ENCODE assay signal across 8 cellular contexts in genomic region chr5:109409844-109410388, GRCh38. TPM values are rescaled to one million over a fixed set of nuclear protein-coding genes. Genes with fewer than 3 reads are reported as not detected.
A peak's percentile ranks its signal among the peaks of the same experiment; 100 is the strongest.
DNase-seq lines count a peak whose midpoint lies in the region; ATAC-seq and TF ChIP-seq lines count a peak whose summit lies in the region.

A gene with protein sequence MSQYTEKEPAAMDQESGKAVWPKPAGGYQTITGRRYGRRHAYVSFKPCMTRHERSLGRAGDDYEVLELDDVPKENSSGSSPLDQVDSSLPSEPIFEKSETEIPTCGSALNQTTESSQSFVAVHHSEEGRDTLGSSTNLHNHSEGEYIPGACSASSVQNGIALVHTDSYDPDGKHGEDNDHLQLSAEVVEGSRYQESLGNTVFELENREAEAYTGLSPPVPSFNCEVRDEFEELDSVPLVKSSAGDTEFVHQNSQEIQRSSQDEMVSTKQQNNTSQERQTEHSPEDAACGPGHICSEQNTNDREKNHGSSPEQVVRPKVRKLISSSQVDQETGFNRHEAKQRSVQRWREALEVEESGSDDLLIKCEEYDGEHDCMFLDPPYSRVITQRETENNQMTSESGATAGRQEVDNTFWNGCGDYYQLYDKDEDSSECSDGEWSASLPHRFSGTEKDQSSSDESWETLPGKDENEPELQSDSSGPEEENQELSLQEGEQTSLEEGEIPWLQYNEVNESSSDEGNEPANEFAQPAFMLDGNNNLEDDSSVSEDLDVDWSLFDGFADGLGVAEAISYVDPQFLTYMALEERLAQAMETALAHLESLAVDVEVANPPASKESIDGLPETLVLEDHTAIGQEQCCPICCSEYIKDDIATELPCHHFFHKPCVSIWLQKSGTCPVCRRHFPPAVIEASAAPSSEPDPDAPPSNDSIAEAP (minus strand): TSS chr5:109409974. CDS start chr5:109383433, 26,541 bp downstream.

- H3K27ac Mint-ChIP-seq in H9, result peak within 1 kb of the TSS; percentile 98 to 100 (median 99)
- peak within 1 kb of the TSS; percentile 97 to 98 for H3K27ac Mint-ChIP-seq in natural killer cell treated with Interleukin-12 subunit alpha and Interleukin-12 subunit beta and Interleukin-15 and Interleukin-18, amount 100 ng/mL, for 72 hours

- H2AK5ac ChIP-seq in H9 (ENCODE audit: insufficient read length, low read length), result no peak within 1 kb of the TSS

- no peak within 1 kb of the TSS for H2BK5ac ChIP-seq in H9 (ENCODE audit: insufficient read length, low read length)

- no peak within 1 kb of the TSS for H2AFZ ChIP-seq in H9 (ENCODE audit: low read length)

- no CpG with 5 or more reads among the region's 44 CpGs for WGBS in H9 (ENCODE audit: extremely low coverage, insufficient read length, low lambda C conversion rate)

- H3K79me1 ChIP-seq in H9 (ENCODE audit: insufficient read depth, low read depth, low read length, poor library complexity, severe bottlenecking), result no peaks in the 10 kb centered on the region

- H3K9me3 Mint-ChIP-seq in H9, result peaks cover 2 to 12% of the 10 kb centered on the region in 2 experiments; a peak in 4 of 5 replicates
- peaks cover 8% of the 10 kb centered on the region for H3K9me3 Mint-ChIP-seq in natural killer cell treated with Interleukin-12 subunit alpha and Interleukin-12 subunit beta and Interleukin-15 and Interleukin-18, amount 100 ng/mL, for 72 hours

- H2BK15ac ChIP-seq in H9 (ENCODE audit: low read depth, low read length), result no peak within 1 kb of the TSS

- H3K23ac ChIP-seq in H9 (ENCODE audit: insufficient read length, low read depth, low read length), result no peak within 1 kb of the TSS

- no peak within 1 kb of the TSS for H4K91ac ChIP-seq in H9 (ENCODE audit: insufficient read length, low read depth, low read length)

- peak within 1 kb of the TSS; percentile 89 to 98 for H3K4me3 Mint-ChIP-seq in H9
- H3K4me3 Mint-ChIP-seq in natural killer cell treated with Interleukin-12 subunit alpha and Interleukin-12 subunit beta and Interleukin-15 and Interleukin-18, amount 100 ng/mL, for 72 hours, result peak within 1 kb of the TSS; percentile 99

- H3K4me2 ChIP-seq in H9 (ENCODE audit: insufficient read depth, insufficient read length, low read length), result peak within 1 kb of the TSS; percentile 93

- peaks cover 46 to 50% of the 10 kb centered on the region in 2 experiments for H3K4me1 Mint-ChIP-seq in H9
- H3K4me1 Mint-ChIP-seq in natural killer cell treated with Interleukin-12 subunit alpha and Interleukin-12 subunit beta and Interleukin-15 and Interleukin-18, amount 100 ng/mL, for 72 hours (ENCODE audit: low read depth in 2 of 2), result peaks cover 41 to 42% of the 10 kb centered on the region in 2 donors

- DNase-seq in ELF-1 (ENCODE audit: low read depth, low spot score) (peak; percentile 100), H9 (peak; percentile 99), MG63 (peak; percentile 100), SHP77 treated with DMSO at 0.1 percent for 48 hours (lab: John Stamatoyannopoulos, UW) (peak; percentile 100), fibroblast of pulmonary artery (ENCODE audit: low read depth) (peak; percentile 100)
- peak; percentile 98 for DNase-seq in activated effector memory CD4-positive, alpha-beta T cell treated with anti-CD3 and anti-CD28 coated beads, Interleukin-2, amount 50 U/mL, for 16 hours
- DNase-seq in natural killer cell treated with Interleukin-12 subunit alpha and Interleukin-12 subunit beta and Interleukin-15 and Interleukin-18, amount 100 ng/mL, for 72 hours (ENCODE audit: low spot score), result peak; percentile 98
- peak; percentile 97 for DNase-seq in stimulated activated naive CD8-positive, alpha-beta T cell treated with anti-CD3 and anti-CD28 coated beads, Interleukin-15, Interleukin-2, amounts not matched to agents 100 U/mL and 50 U/mL, for 24 hours

- H3K9ac ChIP-seq in H9 (ENCODE audit: extremely low read depth, insufficient read length, low read length), result peak within 1 kb of the TSS; percentile 88

- peaks cover 0 to 11% (median 1%) of the 10 kb centered on the region in 3 experiments; a peak in 3 of 7 replicates for H3K36me3 Mint-ChIP-seq in H9 (ENCODE audit: insufficient read depth in 1 of 3, low read depth in 3 of 3)
- H3K36me3 Mint-ChIP-seq in natural killer cell treated with Interleukin-12 subunit alpha and Interleukin-12 subunit beta and Interleukin-15 and Interleukin-18, amount 100 ng/mL, for 72 hours, result peaks cover 8% of the 10 kb centered on the region

- no peaks in the 10 kb centered on the region for H3K27me3 ChIP-seq in H9 (ENCODE audit: insufficient read depth, low read length)
- no peaks in the 10 kb centered on the region for H3K27me3 ChIP-seq in MG63

- no peak within 1 kb of the TSS for H2BK12ac ChIP-seq in H9 (ENCODE audit: insufficient read length, low read depth, low read length)

- peak within 1 kb of the TSS; percentile 35 for H3K56ac ChIP-seq in H9 (ENCODE audit: insufficient read length, low read depth, low read length)

- H2BK20ac ChIP-seq in H9 (ENCODE audit: low read depth, low read length, poor library complexity, severe bottlenecking), result no peak within 1 kb of the TSS

- TF ChIP-seq CTCF in H9 (conservative IDR thresholded peaks at IDR 0.05), result peak; percentile 31; the same call in 2 of the 3 replicates
- TF ChIP-seq CTCF in fibroblast of pulmonary artery (IDR thresholded peaks at IDR 0.05; ENCODE audit: low read length, missing control alignments), result peak; percentile 31

- H4K5ac ChIP-seq in H9 (ENCODE audit: insufficient read length, low read depth, low read length), result peak within 1 kb of the TSS; percentile 31

- H4K8ac ChIP-seq in H9 (replicated peaks; ENCODE audit: insufficient read length, low read depth, low read length), result no peak within 1 kb of the TSS

- no peaks in the 10 kb centered on the region for H3K27me3 Mint-ChIP-seq in H9 (ENCODE audit: low read depth)
- no peaks in the 10 kb centered on the region for H3K27me3 Mint-ChIP-seq in natural killer cell treated with Interleukin-12 subunit alpha and Interleukin-12 subunit beta and Interleukin-15 and Interleukin-18, amount 100 ng/mL, for 72 hours

- no peaks in the 10 kb centered on the region for H4K20me1 ChIP-seq in H9 (ENCODE audit: control insufficient read depth, insufficient read depth, insufficient read length)

- H3K14ac ChIP-seq in H9 (ENCODE audit: insufficient read depth, low read length), result peak within 1 kb of the TSS; percentile 87

- H3K23me2 ChIP-seq in H9 (ENCODE audit: insufficient read length, low read depth, low read length, poor library complexity, severe bottlenecking), result peaks cover 6% of the 10 kb centered on the region

- peak; percentile 94 to 95 for ATAC-seq in natural killer cell treated with Interleukin-12 subunit alpha and Interleukin-12 subunit beta and Interleukin-15 and Interleukin-18, amount 100 ng/mL, for 72 hours
- ATAC-seq in stimulated activated naive CD8-positive, alpha-beta T cell treated with anti-CD3 and anti-CD28 coated beads, Interleukin-15, Interleukin-2, amounts not matched to agents 100 U/mL and 50 U/mL, for 24 hours, result peak; percentile 91

- no peaks in the 10 kb centered on the region for H3K4me1 ChIP-seq in H9 (ENCODE audit: insufficient read depth, low read length)

- H3K4me3 ChIP-seq in MG63 (peak within 1 kb of the TSS; percentile 88), fibroblast of pulmonary artery (replicated peaks; ENCODE audit: low read depth, low read length) (peak within 1 kb of the TSS; percentile 72)

- no peak within 1 kb of the TSS; the same call in 1 of the 2 replicates for H3K4ac ChIP-seq in H9 (ENCODE audit: low read depth, low read length)

- H3K79me2 ChIP-seq in H9 (ENCODE audit: insufficient read depth, low read length), result peaks cover 10% of the 10 kb centered on the region; the same call in 1 of the 2 replicates

- peak within 1 kb of the TSS; percentile 96 for H3K27ac ChIP-seq in H9 (ENCODE audit: insufficient read length, low read depth, low read length)

- H2BK120ac ChIP-seq in H9 (ENCODE audit: low read depth, low read length, poor library complexity, severe bottlenecking), result peak within 1 kb of the TSS; percentile 27

- H3K9me3 ChIP-seq in H9 (ENCODE audit: control insufficient read depth, low read depth, low read length), result no peaks in the 10 kb centered on the region
- peaks cover 7% of the 10 kb centered on the region for H3K9me3 ChIP-seq in MG63

- H3K36me3 ChIP-seq in MG63, result peaks cover 4% of the 10 kb centered on the region; the same call in 1 of the 2 replicates

- H3K18ac ChIP-seq in H9 (ENCODE audit: insufficient read length, low read depth, low read length), result peak within 1 kb of the TSS; percentile 72

- no peak within 1 kb of the TSS for H3T11ph ChIP-seq in H9 (ENCODE audit: low read length)

RNA-seq across cellular contexts. Expression of the gene that starts here (rescaled TPM):
- 41.5 and 41.9 TPM in 2 replicates for total RNA-seq in H9 (2021)
- 43.8 and 57.7 TPM in 2 replicates for total RNA-seq in MG63 (2014; rRNA removed; shearing (Covaris generic); ENCODE audit: low replicate concordance)
- total RNA-seq in natural killer cell treated with Interleukin-12 subunit alpha and Interleukin-12 subunit beta and Interleukin-15 and Interleukin-18, amount 100 ng/mL, for 72 hours, result 10 to 100 TPM; 45.4 to 71.8 TPM

Comparison
In these comparisons a context has a peak if more than half of its experiments do, and no peak if none do; other contexts are left out.
1. Peak in every context shown above with its lines: DNase-seq, ATAC-seq, H3K4me3 ChIP-seq and H3K27ac ChIP-seq.